ENCODE assay signal across 16 cellular contexts in the genomic region with DNA sequence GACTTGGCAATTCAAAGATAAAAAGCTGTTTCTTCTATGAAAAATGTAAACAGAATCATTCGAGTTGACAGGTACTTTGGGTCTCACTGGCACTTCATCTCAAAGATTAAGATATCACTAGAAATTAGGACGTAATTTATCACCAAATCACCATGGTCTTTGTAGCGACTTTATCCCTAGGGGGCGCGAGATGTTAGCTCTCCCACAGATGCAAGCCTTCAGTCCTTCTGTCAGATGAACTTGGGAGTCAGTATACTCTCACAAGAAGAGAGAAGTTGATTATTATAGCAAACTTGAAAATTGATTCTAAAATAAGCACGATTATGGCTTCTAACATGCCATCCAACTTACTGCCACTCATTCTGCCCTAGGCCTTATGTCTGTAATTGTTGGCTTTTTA.
A peak's percentile ranks its signal among the peaks of the same experiment; 100 is the strongest.
DNase-seq lines count a peak whose midpoint lies in the region; ATAC-seq and TF ChIP-seq lines count a peak whose summit lies in the region.
"Had no signal": no experiment of that assay in that cellular context is flagged by ENCODE, and none has a peak within 500 bp of the region (broad histone marks: within the 10 kb centered on the region; RNA-seq: fewer than 3 reads in every experiment).

No MANE protein-coding gene starts in this region.

- peaks cover 5% of the 10 kb centered on the region for H3K4me1 Mint-ChIP-seq in memory B cell

- H3K27ac Mint-ChIP-seq in memory B cell: peak overlapping the region; percentile 43
- H3K27ac Mint-ChIP-seq: CD4-positive, CD25-positive, alpha-beta regulatory T cell had no signal

- DNase-seq in NCI-H69 (lab: John Stamatoyannopoulos, UW): peak; percentile 58
- peak; percentile 34 for DNase-seq in dermis blood vessel endothelial cell
- DNase-seq in memory B cell (ENCODE audit: low spot score in 2 of 2): no peak
- no peak for DNase-seq in upper lobe of right lung
- DNase-seq in stimulated activated CD4-positive, alpha-beta T cell treated with anti-CD3 and anti-CD28 coated beads, Interleukin-4, amount 100 ng/mL, for 4 hours: no peak
- no peak for DNase-seq in foreskin melanocyte
- no peak for DNase-seq in mucosa of descending colon
- DNase-seq: activated CD8-positive, alpha-beta memory T cell treated with anti-CD3 and anti-CD28 coated beads for 24 hours; activated effector memory CD4-positive, alpha-beta T cell treated with anti-CD3 and anti-CD28 coated beads, Interleukin-2, amount 50 U/mL, for 16 hours; CD4-positive, CD25-positive, alpha-beta regulatory T cell; HCEC 1CT; MV-4-11; stimulated activated naive CD8-positive, alpha-beta T cell treated with anti-CD3 and anti-CD28 coated beads, Interleukin-15, Interleukin-2, amounts not matched to agents 100 U/mL and 50 U/mL, for 24 hours had no signal

- no peak overlapping the region for H3K27ac ChIP-seq in upper lobe of right lung
- H3K27ac ChIP-seq: ascending aorta, SK-N-MC had no signal

- intact Hi-C loops in upper lobe of right lung (cut with DNase I) (no loop called here), mucosa of descending colon (cut with DNase I, micrococcal nuclease) (no loop called here)

- H3K36me3 Mint-ChIP-seq in memory B cell: no peaks in the 10 kb centered on the region
- H3K36me3 Mint-ChIP-seq: CD4-positive, CD25-positive, alpha-beta regulatory T cell had no signal

- H3K27me3 Mint-ChIP-seq in memory B cell: no peaks in the 10 kb centered on the region
- H3K27me3 Mint-ChIP-seq: CD4-positive, CD25-positive, alpha-beta regulatory T cell had no signal

- no peaks in the 10 kb centered on the region for H3K36me3 ChIP-seq in upper lobe of right lung
- H3K36me3 ChIP-seq in mucosa of descending colon (ENCODE audit: low read depth): no peaks in the 10 kb centered on the region
- H3K36me3 ChIP-seq: ascending aorta had no signal

- H3K9me3 ChIP-seq in upper lobe of right lung: no peaks in the 10 kb centered on the region
- H3K9me3 ChIP-seq in mucosa of descending colon: no peaks in the 10 kb centered on the region
- H3K9me3 ChIP-seq: ascending aorta had no signal

- H3K4me3 Mint-ChIP-seq in memory B cell: no peak overlapping the region
- H3K4me3 Mint-ChIP-seq: CD4-positive, CD25-positive, alpha-beta regulatory T cell had no signal

- H3K4me3 ChIP-seq in upper lobe of right lung (no peak overlapping the region), mucosa of descending colon (no peak overlapping the region)
- H3K4me3 ChIP-seq: ascending aorta, lung, SK-N-MC had no signal

- peak; percentile 10 for TF ChIP-seq CTCF in upper lobe of right lung (IDR thresholded peaks at IDR 0.05)
- no peak for TF ChIP-seq CTCF in mucosa of descending colon (IDR thresholded peaks at IDR 0.05)

- ATAC-seq in memory B cell (ENCODE audit: low read depth) (no peak), upper lobe of right lung (no peak), mucosa of descending colon (no peak)
- ATAC-seq: stimulated activated naive CD8-positive, alpha-beta T cell treated with anti-CD3 and anti-CD28 coated beads, Interleukin-15, Interleukin-2, amounts not matched to agents 100 U/mL and 50 U/mL, for 24 hours had no signal

- H3K9me3 Mint-ChIP-seq in memory B cell: no peaks in the 10 kb centered on the region
- H3K9me3 Mint-ChIP-seq: CD4-positive, CD25-positive, alpha-beta regulatory T cell had no signal

- no peaks in the 10 kb centered on the region for H3K4me1 ChIP-seq in upper lobe of right lung
- H3K4me1 ChIP-seq in mucosa of descending colon (ENCODE audit: low read depth): no peaks in the 10 kb centered on the region

- H3K27me3 ChIP-seq in upper lobe of right lung: no peaks in the 10 kb centered on the region
- H3K27me3 ChIP-seq: ascending aorta had no signal

Comparison
In these comparisons a context has a peak if more than half of its experiments do, and no peak if none do; other contexts are left out.
1. DNase-seq: peak in NCI-H69 (single experiment) and dermis blood vessel endothelial cell (single experiment); none in memory B cell (0 of 2), upper lobe of right lung (single experiment), stimulated activated CD4-positive, alpha-beta T cell treated with anti-CD3 and anti-CD28 coated beads, Interleukin-4, amount 100 ng/mL, for 4 hours (0 of 2), foreskin melanocyte (single experiment) and mucosa of descending colon (0 of 3).